Comparison of ENCODE assay signal across 9 cellular contexts in the genomic region with DNA sequence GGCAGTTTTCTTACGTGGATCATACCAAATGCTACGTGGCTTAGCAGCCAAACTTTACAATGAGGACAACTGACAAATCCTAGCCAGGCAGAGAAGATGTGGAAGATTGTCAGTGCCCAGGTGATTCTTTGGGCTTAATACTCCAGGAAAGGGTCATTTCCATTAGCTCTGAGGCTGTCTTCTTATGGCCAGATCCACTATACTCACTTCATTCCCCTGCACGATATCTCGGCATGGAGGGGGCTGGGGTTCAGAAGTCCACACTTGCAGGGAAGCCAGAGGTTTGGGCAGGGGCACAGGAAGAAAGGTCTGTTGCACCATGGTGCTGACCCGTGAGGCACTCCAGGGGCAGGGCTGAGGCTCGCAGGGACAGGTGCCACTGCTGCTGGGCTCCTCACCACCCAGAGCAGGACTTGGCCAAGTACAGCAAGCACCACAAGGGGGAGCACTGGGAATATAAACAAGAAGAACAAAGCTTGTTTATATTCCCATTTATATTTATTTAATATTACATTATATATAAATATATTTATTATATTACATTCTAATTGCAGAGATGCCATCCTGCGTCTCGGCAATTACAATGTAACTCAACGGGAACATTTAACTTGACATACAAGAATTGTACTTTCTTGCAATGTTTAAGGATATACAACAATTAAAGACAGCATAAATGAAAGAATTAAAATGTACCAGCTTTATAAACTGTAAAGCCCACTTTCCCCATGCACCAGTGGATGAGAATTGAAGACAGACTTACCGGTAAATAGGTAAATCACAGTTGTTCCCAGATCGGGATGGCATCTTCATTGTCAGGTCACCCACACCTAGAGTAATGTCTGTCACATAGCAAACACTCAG. TPM values are rescaled to one million over a fixed set of nuclear protein-coding genes. Genes with fewer than 3 reads are reported as not detected.
DNase-seq lines count a peak whose midpoint lies in the region; ATAC-seq and TF ChIP-seq lines count a peak whose summit lies in the region.
"Had no signal": no experiment of that assay in that cellular context is flagged by ENCODE, and none has a peak within 500 bp of the region (broad histone marks: within the 10 kb centered on the region; RNA-seq: fewer than 3 reads in every experiment).

No MANE protein-coding gene starts in this region.

- no peaks in the 10 kb centered on the region for H3K9me3 Mint-ChIP-seq in Calu3 (ENCODE audit: low read depth, unreplicated experiment)

- H3K27ac Mint-ChIP-seq in Calu3 (ENCODE audit: unreplicated experiment): no peak overlapping the region

- H3K4me3 Mint-ChIP-seq in Calu3 (ENCODE audit: low read depth, unreplicated experiment): no peak overlapping the region

- peak; percentile 84 for DNase-seq in Calu3
- peak; percentile 40 for DNase-seq in HFF-Myc (ENCODE audit: extremely low read depth, low read depth)
- DNase-seq in NCI-H2196 treated with DMSO at 0.1 percent for 48 hours (lab: John Stamatoyannopoulos, UW; ENCODE audit: unreplicated experiment): peak; percentile 69
- DNase-seq in activated CD4-positive, CD25-positive, alpha-beta regulatory T cell (lab: John Stamatoyannopoulos, UW): peak; percentile 2 to 39 (median 12)
- peak; percentile 87 to 88 for DNase-seq in cardiac fibroblast (ENCODE audit: low read depth in 2 of 2)
- peak; percentile 53 to 80 for DNase-seq in left colon
- DNase-seq in stimulated activated CD4-positive, alpha-beta T cell treated with anti-CD3 and anti-CD28 coated beads, Interleukin-2, amount 100 ng/mL, for 48 hours: peak; percentile 55 to 57
- no peak for DNase-seq in NCI-H187 treated with DMSO at 0.1 percent for 48 hours (lab: John Stamatoyannopoulos, UW)

- TF ChIP-seq CTCF in Calu3 (IDR thresholded peaks at IDR 0.05; ENCODE audit: unreplicated experiment): peak; percentile 67
- peak; percentile 76 for TF ChIP-seq CTCF in HFF-Myc (IDR thresholded peaks at IDR 0.05; ENCODE audit: low read depth, low read length, missing control alignments)
- TF ChIP-seq CTCF in cardiac fibroblast (IDR thresholded peaks at IDR 0.05; ENCODE audit: low read depth, low read length): peak; percentile 69

- intact Hi-C loops in Calu3 (cut with micrococcal nuclease; ENCODE audit: unreplicated experiment) (loop anchor here (2.0 kb wide), 2 partner anchors 207 to 215 kb away; no protein-coding TSS in a partner anchor), left colon (cut with DNase I, micrococcal nuclease) (loop anchor here in 1 of 2 donors (10.0 kb wide), 1 partner anchor 211 kb away; no protein-coding TSS in a partner anchor)

- CTCF ChIA-PET in Calu3 (lab: Charles Lee): interaction anchor here (0.7 to 2.2 kb wide), 4 partner anchors 88 to 321 kb away, joined by 8 to 28 read pairs (median 18); a partner anchor contains a TSS

- H3K4me3 ChIP-seq in HFF-Myc (replicated peaks; ENCODE audit: low read depth, low read length) (no peak overlapping the region), cardiac fibroblast (replicated peaks in 1 of 2; ENCODE audit: low read depth in 2 of 2, low read length in 2 of 2) (no peak overlapping the region)

- H3K36me3 Mint-ChIP-seq in Calu3 (ENCODE audit: insufficient read depth, unreplicated experiment): no peaks in the 10 kb centered on the region

- BruUV-seq in Calu3 (replicated peaks; lab: Mats Ljungman, UMichigan): no TSS peak

- no peaks in the 10 kb centered on the region for H3K4me1 Mint-ChIP-seq in Calu3 (ENCODE audit: low read depth, unreplicated experiment)

- H3K27me3 Mint-ChIP-seq in Calu3 (ENCODE audit: unreplicated experiment): no peaks in the 10 kb centered on the region

- ATAC-seq in left colon: peak; percentile 86

RNA-seq across cellular contexts. Expression of a gene that starts 27.2 kb away (rescaled TPM):
- total RNA-seq in Calu3 (2022) (0.64 TPM in 1 of 2 replicates, not detected in the other), left colon (not detected)
- total RNA-seq: T-helper 2 cell treated with Interferon-gamma antibody and Interleukin-4, amounts not matched to agents 100 ng/mL and 5 ng/mL, for 36 hours had no signal

RNA-seq across cellular contexts. Expression of a gene that starts 33.5 kb away (rescaled TPM):
- total RNA-seq in Calu3 (2022): 71.8 and 84.1 TPM in 2 replicates
- 10 to 100 TPM; 10.5 to 29.3 TPM for total RNA-seq in left colon

RNA-seq across cellular contexts. Expression of a gene that starts 43.8 kb away (rescaled TPM):
- total RNA-seq in Calu3 (2022) (not detected in 2 replicates), left colon (not detected)
- total RNA-seq: T-helper 2 cell treated with Interferon-gamma antibody and Interleukin-4, amounts not matched to agents 100 ng/mL and 5 ng/mL, for 36 hours had no signal
